Comparison of ENCODE assay signal across 19 cellular contexts in the genomic region with DNA sequence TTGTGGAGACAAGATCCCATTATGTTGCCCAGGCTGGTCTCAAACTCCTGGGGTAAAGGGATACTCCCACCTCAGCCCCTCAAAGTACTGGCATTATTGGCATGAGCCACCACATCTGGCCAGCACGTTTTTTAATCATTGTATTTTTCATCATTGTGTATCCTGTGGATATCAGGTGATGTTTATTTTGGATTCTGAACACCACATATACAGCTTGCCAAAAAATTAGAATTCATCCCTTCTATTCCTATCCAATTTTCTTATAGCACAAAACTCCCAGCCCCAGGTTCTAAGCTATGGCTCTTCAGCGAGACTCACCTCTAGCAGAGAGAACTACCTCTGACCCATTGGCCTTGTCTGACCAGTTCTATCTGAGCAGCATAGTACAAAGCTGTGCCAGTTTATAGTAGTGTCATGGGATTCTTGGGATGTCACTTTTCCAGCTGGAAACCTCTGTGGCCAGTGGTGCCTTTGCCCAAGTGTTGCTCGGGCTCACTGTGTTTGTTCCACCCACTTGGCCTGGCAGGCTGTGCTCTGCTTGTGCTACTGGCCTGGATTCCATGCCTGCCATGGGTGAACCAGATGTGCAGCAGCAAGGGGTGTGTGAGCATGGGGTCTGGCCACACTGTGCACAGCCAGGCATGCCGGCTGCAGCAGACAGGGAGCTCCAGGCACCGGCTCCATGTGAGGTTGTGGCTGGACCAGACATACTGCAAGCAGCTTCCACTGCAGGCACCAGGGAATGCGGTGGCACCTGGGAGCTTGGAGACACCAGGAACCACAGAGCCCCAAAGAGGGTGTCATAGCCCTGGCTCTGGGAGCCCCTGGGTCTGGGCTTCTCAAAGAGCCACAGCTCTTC. TPM values are rescaled to one million over a fixed set of nuclear protein-coding genes. Genes with fewer than 3 reads are reported as not detected.
"Had no signal": no experiment of that assay in that cellular context is flagged by ENCODE, and none has a peak within 500 bp of the region (broad histone marks: within the 10 kb centered on the region; RNA-seq: fewer than 3 reads in every experiment).

No MANE protein-coding gene starts in this region.

- H3K9me3 ChIP-seq: left lung, thoracic aorta had no signal

- ATAC-seq: activated CD8-positive, alpha-beta T cell treated with anti-CD3 and anti-CD28 coated beads for 36 hours; effector memory CD8-positive, alpha-beta T cell; foreskin keratinocyte; left lung had no signal

- H3K9me3 Mint-ChIP-seq: activated CD8-positive, alpha-beta T cell treated with anti-CD3 and anti-CD28 coated beads for 36 hours; activated naive CD4-positive, alpha-beta T cell treated with anti-CD3 and anti-CD28 coated beads, Interleukin-2, amount 10 ng/mL, durations not matched to agents 7 days and 5 days; activated T-helper 1 cell treated with anti-CD3 and anti-CD28 coated beads, Interleukin-12 subunit alpha, Interleukin-12 subunit beta, Interleukin-2, Interleukin-4 antibody, amounts not matched to agents 30 ng/mL and 10 ng/mL and 1 ng/mL, durations not matched to agents 14 hours and 24 hours and 36 hours; effector memory CD8-positive, alpha-beta T cell; stimulated activated naive CD8-positive, alpha-beta T cell treated with anti-CD3 and anti-CD28 coated beads, Interleukin-15, amount 100 ng/mL, for 72 hours had no signal

- H3K4me3 ChIP-seq: left lung, thoracic aorta had no signal

- H3K4me3 Mint-ChIP-seq: activated CD8-positive, alpha-beta T cell treated with anti-CD3 and anti-CD28 coated beads for 36 hours; activated naive CD4-positive, alpha-beta T cell treated with anti-CD3 and anti-CD28 coated beads, Interleukin-2, amount 10 ng/mL, durations not matched to agents 7 days and 5 days; activated T-helper 1 cell treated with anti-CD3 and anti-CD28 coated beads, Interleukin-12 subunit alpha, Interleukin-12 subunit beta, Interleukin-2, Interleukin-4 antibody, amounts not matched to agents 30 ng/mL and 10 ng/mL and 1 ng/mL, durations not matched to agents 14 hours and 24 hours and 36 hours; effector memory CD8-positive, alpha-beta T cell; stimulated activated naive CD8-positive, alpha-beta T cell treated with anti-CD3 and anti-CD28 coated beads, Interleukin-15, amount 100 ng/mL, for 72 hours had no signal

- H3K36me3 ChIP-seq: thoracic aorta had no signal

- H3K27me3 Mint-ChIP-seq: activated CD8-positive, alpha-beta T cell treated with anti-CD3 and anti-CD28 coated beads for 36 hours; activated naive CD4-positive, alpha-beta T cell treated with anti-CD3 and anti-CD28 coated beads, Interleukin-2, amount 10 ng/mL, durations not matched to agents 7 days and 5 days; effector memory CD8-positive, alpha-beta T cell; stimulated activated naive CD8-positive, alpha-beta T cell treated with anti-CD3 and anti-CD28 coated beads, Interleukin-15, amount 100 ng/mL, for 72 hours had no signal

- H3K4me1 Mint-ChIP-seq: activated naive CD4-positive, alpha-beta T cell treated with anti-CD3 and anti-CD28 coated beads, Interleukin-2, amount 10 ng/mL, durations not matched to agents 7 days and 5 days; stimulated activated naive CD8-positive, alpha-beta T cell treated with anti-CD3 and anti-CD28 coated beads, Interleukin-15, amount 100 ng/mL, for 72 hours had no signal

- DNase-seq: activated CD8-positive, alpha-beta T cell treated with anti-CD3 and anti-CD28 coated beads for 36 hours; activated naive CD4-positive, alpha-beta T cell treated with anti-CD3 and anti-CD28 coated beads, Interleukin-2, amount 10 ng/mL, durations not matched to agents 7 days and 5 days; central memory CD4-positive, alpha-beta T cell; cortex of kidney; effector memory CD8-positive, alpha-beta T cell; foreskin keratinocyte; left lung; stimulated activated CD4-positive, alpha-beta T cell treated with anti-CD3 and anti-CD28 coated beads, Interleukin-15, amount 100 ng/mL, for 24 hours; stimulated activated CD4-positive, alpha-beta T cell treated with anti-CD3 and anti-CD28 coated beads, Interleukin-4, amount 100 ng/mL, for 4 hours; stimulated activated naive CD8-positive, alpha-beta T cell treated with anti-CD3 and anti-CD28 coated beads, Interleukin-15, amount 100 ng/mL, for 72 hours; T-helper 9 cell had no signal

- H3K27me3 ChIP-seq: foreskin keratinocyte, left lung had no signal

- H3K27ac Mint-ChIP-seq: activated CD8-positive, alpha-beta T cell treated with anti-CD3 and anti-CD28 coated beads for 36 hours; activated naive CD4-positive, alpha-beta T cell treated with anti-CD3 and anti-CD28 coated beads, Interleukin-2, amount 10 ng/mL, durations not matched to agents 7 days and 5 days; activated T-helper 1 cell treated with anti-CD3 and anti-CD28 coated beads, Interleukin-12 subunit alpha, Interleukin-12 subunit beta, Interleukin-2, Interleukin-4 antibody, amounts not matched to agents 30 ng/mL and 10 ng/mL and 1 ng/mL, durations not matched to agents 14 hours and 24 hours and 36 hours; effector memory CD8-positive, alpha-beta T cell; stimulated activated naive CD8-positive, alpha-beta T cell treated with anti-CD3 and anti-CD28 coated beads, Interleukin-15, amount 100 ng/mL, for 72 hours had no signal

- H3K27ac ChIP-seq: foreskin keratinocyte, left lung, thoracic aorta had no signal

- H3K4me1 ChIP-seq: foreskin keratinocyte, left lung had no signal

- FAIRE-seq: islet of Langerhans had no signal

RNA-seq across cellular contexts. Expression of gene MIP, which starts 42.4 kb away (rescaled TPM):
- total RNA-seq: activated CD8-positive, alpha-beta T cell treated with anti-CD3 and anti-CD28 coated beads for 36 hours; activated T-helper 1 cell treated with anti-CD3 and anti-CD28 coated beads, Interleukin-12 subunit alpha, Interleukin-12 subunit beta, Interleukin-2, Interleukin-4 antibody, amounts not matched to agents 30 ng/mL and 10 ng/mL and 1 ng/mL, durations not matched to agents 14 hours and 24 hours and 36 hours; epithelial cell of proximal tubule; foreskin keratinocyte; left lung; osteocyte; skeletal muscle tissue; thoracic aorta; urinary bladder had no signal
- polyA plus RNA-seq: foreskin keratinocyte, neural cell, urinary bladder had no signal

RNA-seq across cellular contexts. Expression of gene APOF, which starts 49.4 kb away (rescaled TPM):
- total RNA-seq: activated CD8-positive, alpha-beta T cell treated with anti-CD3 and anti-CD28 coated beads for 36 hours; activated T-helper 1 cell treated with anti-CD3 and anti-CD28 coated beads, Interleukin-12 subunit alpha, Interleukin-12 subunit beta, Interleukin-2, Interleukin-4 antibody, amounts not matched to agents 30 ng/mL and 10 ng/mL and 1 ng/mL, durations not matched to agents 14 hours and 24 hours and 36 hours; epithelial cell of proximal tubule; foreskin keratinocyte; left lung; osteocyte; skeletal muscle tissue; thoracic aorta; urinary bladder had no signal
- polyA plus RNA-seq: foreskin keratinocyte, neural cell had no signal
